In the genomic region with DNA sequence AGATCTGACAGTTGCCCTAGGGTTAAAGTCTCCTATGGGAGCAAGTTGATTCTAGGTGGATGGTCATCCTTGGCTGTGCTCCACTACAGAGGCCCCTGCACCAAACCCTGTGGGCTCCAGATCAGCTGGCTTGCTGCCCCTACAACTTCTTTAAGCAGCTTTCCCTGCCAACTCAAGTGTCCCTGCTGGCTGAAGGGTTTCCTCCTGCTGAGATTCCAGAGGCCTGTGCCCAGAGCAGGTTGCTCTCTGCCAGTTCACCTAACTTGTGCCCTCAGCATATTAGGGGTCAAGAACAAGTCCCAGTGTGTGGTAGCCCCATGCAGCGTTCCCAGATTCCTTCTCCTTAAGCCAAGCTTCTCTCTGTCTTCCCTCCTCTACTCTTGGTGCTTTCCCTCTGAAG, we compare ENCODE assay signal across 1 cellular context.
TF ChIP-seq lines count a peak whose summit lies in the region.

No MANE protein-coding gene starts in this region.

TF ChIP-seq in GM23338, 12 proteins besides CTCF, POLR2A, EP300 and RAD21:
- TF ChIP-seq, protein P1, sequence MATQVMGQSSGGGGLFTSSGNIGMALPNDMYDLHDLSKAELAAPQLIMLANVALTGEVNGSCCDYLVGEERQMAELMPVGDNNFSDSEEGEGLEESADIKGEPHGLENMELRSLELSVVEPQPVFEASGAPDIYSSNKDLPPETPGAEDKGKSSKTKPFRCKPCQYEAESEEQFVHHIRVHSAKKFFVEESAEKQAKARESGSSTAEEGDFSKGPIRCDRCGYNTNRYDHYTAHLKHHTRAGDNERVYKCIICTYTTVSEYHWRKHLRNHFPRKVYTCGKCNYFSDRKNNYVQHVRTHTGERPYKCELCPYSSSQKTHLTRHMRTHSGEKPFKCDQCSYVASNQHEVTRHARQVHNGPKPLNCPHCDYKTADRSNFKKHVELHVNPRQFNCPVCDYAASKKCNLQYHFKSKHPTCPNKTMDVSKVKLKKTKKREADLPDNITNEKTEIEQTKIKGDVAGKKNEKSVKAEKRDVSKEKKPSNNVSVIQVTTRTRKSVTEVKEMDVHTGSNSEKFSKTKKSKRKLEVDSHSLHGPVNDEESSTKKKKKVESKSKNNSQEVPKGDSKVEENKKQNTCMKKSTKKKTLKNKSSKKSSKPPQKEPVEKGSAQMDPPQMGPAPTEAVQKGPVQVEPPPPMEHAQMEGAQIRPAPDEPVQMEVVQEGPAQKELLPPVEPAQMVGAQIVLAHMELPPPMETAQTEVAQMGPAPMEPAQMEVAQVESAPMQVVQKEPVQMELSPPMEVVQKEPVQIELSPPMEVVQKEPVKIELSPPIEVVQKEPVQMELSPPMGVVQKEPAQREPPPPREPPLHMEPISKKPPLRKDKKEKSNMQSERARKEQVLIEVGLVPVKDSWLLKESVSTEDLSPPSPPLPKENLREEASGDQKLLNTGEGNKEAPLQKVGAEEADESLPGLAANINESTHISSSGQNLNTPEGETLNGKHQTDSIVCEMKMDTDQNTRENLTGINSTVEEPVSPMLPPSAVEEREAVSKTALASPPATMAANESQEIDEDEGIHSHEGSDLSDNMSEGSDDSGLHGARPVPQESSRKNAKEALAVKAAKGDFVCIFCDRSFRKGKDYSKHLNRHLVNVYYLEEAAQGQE (IDR thresholded peaks at IDR 0.05; ENCODE audit: unreplicated experiment): no peak
- TF ChIP-seq STAT1 (IDR thresholded peaks at IDR 0.05; ENCODE audit: unreplicated experiment) (no peak), EZH2 (IDR thresholded peaks at IDR 0.05; ENCODE audit: low read depth, unreplicated experiment) (no peak), JUNB (IDR thresholded peaks at IDR 0.05; ENCODE audit: unreplicated experiment) (no peak), EZH2phosphoT487 (IDR thresholded peaks at IDR 0.05; ENCODE audit: unreplicated experiment) (no peak), ZNF331 (CRISPR knock-in tag; IDR thresholded peaks at IDR 0.05; ENCODE audit: low read depth) (no peak)
